In the genomic region with DNA sequence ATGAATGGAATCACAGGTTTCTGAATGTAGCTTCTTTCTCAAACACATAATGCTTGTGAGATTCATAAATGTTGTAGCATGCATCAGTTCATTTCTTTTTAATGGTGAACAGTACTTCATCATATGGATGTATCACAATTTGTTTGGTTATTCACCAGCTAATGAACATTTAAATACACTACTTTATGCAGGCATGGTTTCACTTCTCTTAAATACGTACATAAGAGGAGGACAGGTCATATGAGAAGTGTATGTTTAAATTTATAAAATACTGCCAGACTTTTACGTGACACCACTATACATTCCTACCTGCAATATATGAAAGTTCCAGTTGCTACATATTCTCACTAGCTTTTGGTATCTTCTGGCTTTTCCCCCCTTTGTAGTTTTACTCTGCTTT, we compare ENCODE assay signal across 15 cellular contexts.
A peak's percentile ranks its signal among the peaks of the same experiment; 100 is the strongest.
DNase-seq lines count a peak whose midpoint lies in the region; ATAC-seq and TF ChIP-seq lines count a peak whose summit lies in the region.
"Had no signal": no experiment of that assay in that cellular context is flagged by ENCODE, and none has a peak within 500 bp of the region (broad histone marks: within the 10 kb centered on the region; RNA-seq: fewer than 3 reads in every experiment).

No MANE protein-coding gene starts in this region.

- ATAC-seq in GM18498 (IDR thresholded peaks at IDR 0.05; ENCODE audit: unreplicated experiment) = peak; percentile 87
- peak; percentile 77 for ATAC-seq in HG02973 (IDR thresholded peaks at IDR 0.05; ENCODE audit: unreplicated experiment)
- no peak for ATAC-seq in activated CD4-positive, CD25-positive, alpha-beta regulatory T cell treated with anti-CD3 and anti-CD28 coated beads, Interleukin-2, amount 50 U/mL, for 24 hours
- ATAC-seq: left colon had no signal

- peak overlapping the region; percentile 32; the same call in 1 of the 2 replicates for H3K27ac ChIP-seq in SU-DHL-6 (ENCODE audit: low read depth, low read length)
- no peak overlapping the region for H3K27ac ChIP-seq in osteoblast (ENCODE audit: low read depth, low read length)
- H3K27ac ChIP-seq: parathyroid adenoma, VCaP had no signal

- H3F3A ChIP-seq in SU-DHL-6 (ENCODE audit: insufficient read depth) = peaks cover 13% of the 10 kb centered on the region; the same call in 1 of the 2 replicates

- peak; percentile 8 for DNase-seq in GM20000 (ENCODE audit: low spot score)
- DNase-seq in NCI-H510A treated with DMSO at 0.1 percent for 48 hours (lab: John Stamatoyannopoulos, UW) = no peak
- no peak for DNase-seq in osteoblast (ENCODE audit: insufficient read length, low spot score, missing footprints)
- DNase-seq in DMS53 (lab: John Stamatoyannopoulos, UW) = no peak
- DNase-seq: C1 segment of cervical spinal cord; left colon; NCI-H2081 treated with DMSO at 0.1 percent for 48 hours; RPMI8226; stimulated activated CD4-positive, alpha-beta T cell treated with anti-CD3 and anti-CD28 coated beads, Interleukin-2, amount 100 ng/mL, for 48 hours had no signal

- H3K9ac ChIP-seq in SU-DHL-6 (ENCODE audit: low read length) = no peak overlapping the region
- H3K9ac ChIP-seq: parathyroid adenoma had no signal

- H3K4me2 ChIP-seq in SU-DHL-6 (ENCODE audit: low read depth, low read length, poor library complexity, severe bottlenecking) = peak overlapping the region; percentile 35
- H3K4me2 ChIP-seq in osteoblast (ENCODE audit: insufficient read depth, low read length) = no peak overlapping the region

- H3K79me2 ChIP-seq in SU-DHL-6 (ENCODE audit: insufficient read depth, low read length) (peaks cover 61% of the 10 kb centered on the region), osteoblast (ENCODE audit: insufficient read depth, low read length) (peaks cover 95% of the 10 kb centered on the region)

- H3K27me3 ChIP-seq in SU-DHL-6 (ENCODE audit: low read length) = no peaks in the 10 kb centered on the region
- H3K27me3 ChIP-seq in osteoblast (ENCODE audit: insufficient read depth, low read length) = no peaks in the 10 kb centered on the region

- TF ChIP-seq CTCF in GM20000 (IDR thresholded peaks at IDR 0.05; ENCODE audit: extremely low read depth, missing control alignments) = no peak
- TF ChIP-seq CTCF in SU-DHL-6 (IDR thresholded peaks at IDR 0.05; ENCODE audit: insufficient read depth, low read length, poor library complexity, severe bottlenecking) = no peak
- no peak for TF ChIP-seq CTCF in osteoblast (IDR thresholded peaks at IDR 0.05; ENCODE audit: extremely low read depth, low read depth, low read length)

- H2AFZ ChIP-seq in SU-DHL-6 (ENCODE audit: low read depth, low read length, severe bottlenecking) (no peak overlapping the region), osteoblast (ENCODE audit: low read length) (no peak overlapping the region)
- H2AFZ ChIP-seq: parathyroid adenoma had no signal

- peaks cover 2% of the 10 kb centered on the region for H3K4me1 ChIP-seq in osteoblast (ENCODE audit: insufficient read depth, low read length)
- H3K4me1 ChIP-seq: parathyroid adenoma had no signal

- H3K9me3 ChIP-seq in SU-DHL-6 (ENCODE audit: insufficient read depth, low read length) (no peaks in the 10 kb centered on the region), osteoblast (ENCODE audit: low read depth, low read length) (no peaks in the 10 kb centered on the region)

- H3K4me3 ChIP-seq in SU-DHL-6 (ENCODE audit: insufficient read depth, low read length, poor library complexity, severe bottlenecking) (no peak overlapping the region), osteoblast (ENCODE audit: insufficient read depth, low read length) (no peak overlapping the region)

- H3K9me2 ChIP-seq in SU-DHL-6 (replicated peaks; ENCODE audit: insufficient read depth, low read length) = no peaks in the 10 kb centered on the region

- H3K36me3 ChIP-seq in SU-DHL-6 (ENCODE audit: low read length) (no peaks in the 10 kb centered on the region), osteoblast (ENCODE audit: insufficient read depth, low read length) (no peaks in the 10 kb centered on the region)

- H4K20me1 ChIP-seq in SU-DHL-6 (ENCODE audit: low read depth, low read length) (no peaks in the 10 kb centered on the region), osteoblast (ENCODE audit: insufficient read depth, low read length) (peaks cover 21% of the 10 kb centered on the region)

Comparison
In these comparisons a context has a peak if more than half of its experiments do, and no peak if none do; other contexts are left out.
1. ATAC-seq: peak in GM18498 (single experiment) and HG02973 (single experiment); none in activated CD4-positive, CD25-positive, alpha-beta regulatory T cell treated with anti-CD3 and anti-CD28 coated beads, Interleukin-2, amount 50 U/mL, for 24 hours (0 of 2).